ENCODE assay signal across 2 cellular contexts in genomic region chr17:76382803-76383644, GRCh38.
TF ChIP-seq lines count a peak whose summit lies in the region.

No MANE protein-coding gene starts in this region.

TF ChIP-seq in HEK293T, 16 proteins besides CTCF, POLR2A, EP300 and RAD21:
- TF ChIP-seq, protein P1, sequence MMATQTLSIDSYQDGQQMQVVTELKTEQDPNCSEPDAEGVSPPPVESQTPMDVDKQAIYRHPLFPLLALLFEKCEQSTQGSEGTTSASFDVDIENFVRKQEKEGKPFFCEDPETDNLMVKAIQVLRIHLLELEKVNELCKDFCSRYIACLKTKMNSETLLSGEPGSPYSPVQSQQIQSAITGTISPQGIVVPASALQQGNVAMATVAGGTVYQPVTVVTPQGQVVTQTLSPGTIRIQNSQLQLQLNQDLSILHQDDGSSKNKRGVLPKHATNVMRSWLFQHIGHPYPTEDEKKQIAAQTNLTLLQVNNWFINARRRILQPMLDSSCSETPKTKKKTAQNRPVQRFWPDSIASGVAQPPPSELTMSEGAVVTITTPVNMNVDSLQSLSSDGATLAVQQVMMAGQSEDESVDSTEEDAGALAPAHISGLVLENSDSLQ (IDR thresholded peaks at IDR 0.05), result no peak
- TF ChIP-seq BHLHE40 (IDR thresholded peaks at IDR 0.05; ENCODE audit: borderline replicate concordance) (no peak), CTBP1 (IDR thresholded peaks at IDR 0.05; ENCODE audit: borderline replicate concordance) (no peak), TARDBP (IDR thresholded peaks at IDR 0.05) (no peak), HDGF (IDR thresholded peaks at IDR 0.05; ENCODE audit: borderline replicate concordance) (no peak), FOXA1 (IDR thresholded peaks at IDR 0.05) (no peak), L3MBTL2 (conservative IDR thresholded peaks at IDR 0.05) (no peak), ELF4 (IDR thresholded peaks at IDR 0.05) (no peak), LEF1 (IDR thresholded peaks at IDR 0.05; ENCODE audit: borderline replicate concordance) (no peak), FOXK2 (IDR thresholded peaks at IDR 0.05) (no peak), FOXM1 (IDR thresholded peaks at IDR 0.05; ENCODE audit: borderline replicate concordance) (no peak), SP1 (IDR thresholded peaks at IDR 0.05) (no peak), NFRKB (IDR thresholded peaks at IDR 0.05) (no peak), ZNF384 (IDR thresholded peaks at IDR 0.05) (no peak), ARNT (IDR thresholded peaks at IDR 0.05) (no peak), SUZ12 (IDR thresholded peaks at IDR 0.05) (no peak)

TF ChIP-seq in K562, 482 proteins besides CTCF, POLR2A, EP300 and RAD21 (continued from another document and continues in another):
- TF ChIP-seq FOXP1 (CRISPR knock-in tag; IDR thresholded peaks at IDR 0.05) (peak; percentile 94), DPF2 (IDR thresholded peaks at IDR 0.05) (peak; percentile 11; the same call in 1 of the 2 replicates), TRIM28 (IDR thresholded peaks at IDR 0.05) (no peak), PHF20 (IDR thresholded peaks at IDR 0.05; ENCODE audit: partially characterized antibody) (no peak), L3MBTL2 (IDR thresholded peaks at IDR 0.05) (peak; percentile 57), NUFIP1 (IDR thresholded peaks at IDR 0.05; ENCODE audit: partially characterized antibody) (no peak), USF1 (CRISPR knock-in tag; IDR thresholded peaks at IDR 0.05) (peak; percentile 32; the same call in 1 of the 2 replicates), CHD1 (IDR thresholded peaks at IDR 0.05; ENCODE audit: low read length) (no peak), SP2 (IDR thresholded peaks at IDR 0.05; ENCODE audit: extremely low read depth, low read depth, low read length, poor library complexity, severe bottlenecking) (no peak), NR0B1 (IDR thresholded peaks at IDR 0.05; ENCODE audit: partially characterized antibody) (no peak), CHD2 (IDR thresholded peaks at IDR 0.05; ENCODE audit: low read depth, low read length) (0 out of 2 replicates have a peak, but pooled peaks have one; percentile 15), ZBED1 (IDR thresholded peaks at IDR 0.05) (no peak), GATAD2B (IDR thresholded peaks at IDR 0.05; ENCODE audit: borderline replicate concordance) (0 out of 2 replicates have a peak, but pooled peaks have one; percentile 52), BRD4 (IDR thresholded peaks at IDR 0.05) (no peak), PHF21A (IDR thresholded peaks at IDR 0.05; ENCODE audit: borderline replicate concordance, low read depth) (no peak), CXXC5 (CRISPR knock-in tag; IDR thresholded peaks at IDR 0.05) (peak; percentile 67), ZNF830 (CRISPR knock-in tag; IDR thresholded peaks at IDR 0.05) (no peak), ZBTB43 (CRISPR knock-in tag; IDR thresholded peaks at IDR 0.05) (no peak), E2F6 (IDR thresholded peaks at IDR 0.05; ENCODE audit: borderline replicate concordance in 1 of 2, extremely low read depth in 1 of 2, insufficient read depth in 1 of 2, insufficient read length in 1 of 2, low read depth in 1 of 2, low read length in 1 of 2, poor library complexity in 1 of 2, severe bottlenecking in 1 of 2) (peak in 1 of 2 experiments; percentile 62), CREB3L1 (IDR thresholded peaks at IDR 0.05; ENCODE audit: borderline replicate concordance, low read depth) (no peak), TAF7 (tag; IDR thresholded peaks at IDR 0.05) (no peak), CHCHD3 (CRISPR knock-in tag; IDR thresholded peaks at IDR 0.05) (no peak), TAF1 (IDR thresholded peaks at IDR 0.05; ENCODE audit: control insufficient read depth, extremely low read depth, insufficient read depth, low read length, severe bottlenecking) (peak; percentile 14), NFRKB (IDR thresholded peaks at IDR 0.05; ENCODE audit: low read depth) (no peak), UBTF (IDR thresholded peaks at IDR 0.05; ENCODE audit: borderline replicate concordance in 1 of 2, low read depth in 2 of 2, low read length in 2 of 2) (peak in 1 of 2 experiments; percentile 76; a peak in 2 of 4 replicates), ZNF316 (IDR thresholded peaks at IDR 0.05) (peak; percentile 38), ELF1 (tag; IDR thresholded peaks at IDR 0.05) (no peak), KDM4B (IDR thresholded peaks at IDR 0.05; ENCODE audit: borderline replicate concordance in 2 of 2, low read depth in 1 of 2) (no peak), SIX5 (IDR thresholded peaks at IDR 0.05; ENCODE audit: borderline replicate concordance in 1 of 2, insufficient read depth in 1 of 2, low read depth in 1 of 2, low read length in 2 of 2) (no peak), HNRNPL (IDR thresholded peaks at IDR 0.05; ENCODE audit: low read depth, low read length) (no peak), HNRNPH1 (optimal IDR thresholded peaks at IDR 0.05; ENCODE audit: low read depth, low read length) (no peak), SRSF7 (optimal IDR thresholded peaks at IDR 0.05; ENCODE audit: low read depth, low read length) (no peak), NELFE (IDR thresholded peaks at IDR 0.05; ENCODE audit: insufficient read depth, insufficient read length) (no peak), TCFL5 (CRISPR knock-in tag; conservative IDR thresholded peaks at IDR 0.05) (no peak), HNRNPUL1 (IDR thresholded peaks at IDR 0.05; ENCODE audit: low read length) (no peak), ETV5 (CRISPR knock-in tag; IDR thresholded peaks at IDR 0.05; ENCODE audit: low read depth) (0 out of 2 replicates have a peak, but pooled peaks have one; percentile 23), SIN3A (IDR thresholded peaks at IDR 0.05; ENCODE audit: borderline replicate concordance in 2 of 2, control insufficient read depth in 1 of 2, low read depth in 2 of 2, low read length in 2 of 2) (peak in 1 of 2 experiments; percentile 12; a peak in 1 of 4 replicates), CCNT2 (IDR thresholded peaks at IDR 0.05; ENCODE audit: borderline replicate concordance, extremely low read depth, insufficient read length, low read depth, low read length) (no peak), ZFX (CRISPR knock-in tag; IDR thresholded peaks at IDR 0.05) (no peak), TOE1 (IDR thresholded peaks at IDR 0.05; ENCODE audit: borderline replicate concordance) (no peak), TOE1 (CRISPR knock-in tag; IDR thresholded peaks at IDR 0.05; ENCODE audit: borderline replicate concordance, low read depth) (no peak), YY1 (IDR thresholded peaks at IDR 0.05; ENCODE audit: borderline replicate concordance in 1 of 3, control insufficient read depth in 1 of 3, extremely low read depth in 1 of 3, insufficient read depth in 3 of 3, insufficient read length in 1 of 3, insufficient replicate concordance in 2 of 3, low read depth in 1 of 3, low read length in 2 of 3) (peak in 1 of 3 experiments; percentile 10), BRF1 (IDR thresholded peaks at IDR 0.05; ENCODE audit: borderline replicate concordance, extremely low read depth, insufficient read length) (no peak), ZSCAN32 (CRISPR knock-in tag; IDR thresholded peaks at IDR 0.05) (no peak), RUNX1 (IDR thresholded peaks at IDR 0.05; ENCODE audit: low read depth) (no peak)
- TF ChIP-seq, protein P2, sequence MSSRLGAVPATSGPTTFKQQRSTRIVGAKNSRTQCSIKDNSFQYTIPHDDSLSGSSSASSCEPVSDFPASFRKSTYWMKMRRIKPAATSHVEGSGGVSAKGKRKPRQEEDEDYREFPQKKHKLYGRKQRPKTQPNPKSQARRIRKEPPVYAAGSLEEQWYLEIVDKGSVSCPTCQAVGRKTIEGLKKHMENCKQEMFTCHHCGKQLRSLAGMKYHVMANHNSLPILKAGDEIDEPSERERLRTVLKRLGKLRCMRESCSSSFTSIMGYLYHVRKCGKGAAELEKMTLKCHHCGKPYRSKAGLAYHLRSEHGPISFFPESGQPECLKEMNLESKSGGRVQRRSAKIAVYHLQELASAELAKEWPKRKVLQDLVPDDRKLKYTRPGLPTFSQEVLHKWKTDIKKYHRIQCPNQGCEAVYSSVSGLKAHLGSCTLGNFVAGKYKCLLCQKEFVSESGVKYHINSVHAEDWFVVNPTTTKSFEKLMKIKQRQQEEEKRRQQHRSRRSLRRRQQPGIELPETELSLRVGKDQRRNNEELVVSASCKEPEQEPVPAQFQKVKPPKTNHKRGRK (tag; IDR thresholded peaks at IDR 0.05), result no peak
- TF ChIP-seq, protein P1 (IDR thresholded peaks at IDR 0.05), result no peak
- TF ChIP-seq, protein P3, sequence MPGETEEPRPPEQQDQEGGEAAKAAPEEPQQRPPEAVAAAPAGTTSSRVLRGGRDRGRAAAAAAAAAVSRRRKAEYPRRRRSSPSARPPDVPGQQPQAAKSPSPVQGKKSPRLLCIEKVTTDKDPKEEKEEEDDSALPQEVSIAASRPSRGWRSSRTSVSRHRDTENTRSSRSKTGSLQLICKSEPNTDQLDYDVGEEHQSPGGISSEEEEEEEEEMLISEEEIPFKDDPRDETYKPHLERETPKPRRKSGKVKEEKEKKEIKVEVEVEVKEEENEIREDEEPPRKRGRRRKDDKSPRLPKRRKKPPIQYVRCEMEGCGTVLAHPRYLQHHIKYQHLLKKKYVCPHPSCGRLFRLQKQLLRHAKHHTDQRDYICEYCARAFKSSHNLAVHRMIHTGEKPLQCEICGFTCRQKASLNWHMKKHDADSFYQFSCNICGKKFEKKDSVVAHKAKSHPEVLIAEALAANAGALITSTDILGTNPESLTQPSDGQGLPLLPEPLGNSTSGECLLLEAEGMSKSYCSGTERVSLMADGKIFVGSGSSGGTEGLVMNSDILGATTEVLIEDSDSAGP (CRISPR knock-in tag; IDR thresholded peaks at IDR 0.05), result no peak
